8 cellular contexts compared by ENCODE assay signal in genomic region chr7:77415474-77415821, GRCh38. TPM values are rescaled to one million over a fixed set of nuclear protein-coding genes. Genes with fewer than 3 reads are reported as not detected.
DNase-seq lines count a peak whose midpoint lies in the region; ATAC-seq and FAIRE-seq lines count a peak whose summit lies in the region.

No MANE protein-coding gene starts in this region.

- FAIRE-seq in small intestine (lab: Jason Lieb, UNC) = no peak

- H3K4me3 ChIP-seq in small intestine (ENCODE audit: low read depth in 1 of 2, low read length in 2 of 2) = peak overlapping the region; percentile 74 to 92

- H3K27me3 ChIP-seq in small intestine (ENCODE audit: control insufficient read depth in 2 of 2, insufficient read depth in 2 of 2, low read length in 2 of 2) = no peaks in the 10 kb centered on the region

- ATAC-seq in GM21423 (IDR thresholded peaks at IDR 0.05; ENCODE audit: unreplicated experiment) = peak; percentile 32
- no peak for ATAC-seq in GM18519 (IDR thresholded peaks at IDR 0.05; ENCODE audit: low FRiP score, unreplicated experiment)

- no peaks in the 10 kb centered on the region for H3K9me3 Mint-ChIP-seq in activated naive CD8-positive, alpha-beta T cell (ENCODE audit: low read depth)

- H3K9me3 ChIP-seq in small intestine (ENCODE audit: control insufficient read depth, low read depth) = no peaks in the 10 kb centered on the region

- H3K4me3 Mint-ChIP-seq in activated naive CD8-positive, alpha-beta T cell = peak overlapping the region; percentile 75

- DNase-seq in GM03348 (ENCODE audit: low spot score) (peak; percentile 32), HuH-7.5 (ENCODE audit: low spot score) (peak; percentile 9), hepatic stellate cell (ENCODE audit: low spot score) (peak; percentile 22), small intestine (peak; percentile 31), AML-193 (lab: John Stamatoyannopoulos, UW) (no peak)

- no peaks in the 10 kb centered on the region for H3K4me1 ChIP-seq in small intestine (ENCODE audit: control insufficient read depth in 2 of 2, insufficient read depth in 1 of 2, low read depth in 1 of 2, low read length in 1 of 2)

- no peaks in the 10 kb centered on the region for H3K27me3 Mint-ChIP-seq in activated naive CD8-positive, alpha-beta T cell

- 1 to 3% (median 2%) methylated on average over 25 of the region's 25 CpGs for WGBS in small intestine, 3 donors

- H3K36me3 Mint-ChIP-seq in activated naive CD8-positive, alpha-beta T cell = no peaks in the 10 kb centered on the region

- no peaks in the 10 kb centered on the region for H3K36me3 ChIP-seq in small intestine (ENCODE audit: control insufficient read depth in 2 of 2, insufficient read depth in 2 of 2, low read length in 2 of 2)

- H3K27ac Mint-ChIP-seq in activated naive CD8-positive, alpha-beta T cell = peak overlapping the region; percentile 61

- peaks cover 45% of the 10 kb centered on the region for H3K4me1 Mint-ChIP-seq in activated naive CD8-positive, alpha-beta T cell (ENCODE audit: low read depth)

- H3K27ac ChIP-seq in small intestine (ENCODE audit: low read depth in 1 of 2, low read length in 1 of 2) = peak overlapping the region; percentile 74 to 85

RNA-seq across cellular contexts. Expression of gene GSAP, which starts 0.7 kb away (rescaled TPM):
- polyA plus RNA-seq in small intestine = 1 to 10 TPM; 3.0 to 6.0 (median 3.8) TPM

Comparison
In these comparisons a context has a peak if more than half of its experiments do, and no peak if none do; other contexts are left out.
1. DNase-seq: peak in GM03348 (single experiment), HuH-7.5 (single experiment), hepatic stellate cell (single experiment) and small intestine (single experiment); none in AML-193 (0 of 2).